ENCODE assay signal across 8 cellular contexts in genomic region chr10:18400201-18400910, GRCh38.
A peak's percentile ranks its signal among the peaks of the same experiment; 100 is the strongest.
DNase-seq lines count a peak whose midpoint lies in the region; ATAC-seq and TF ChIP-seq lines count a peak whose summit lies in the region.

No MANE protein-coding gene starts in this region.

- peak; percentile 68 for ATAC-seq in GM18498 (IDR thresholded peaks at IDR 0.05; ENCODE audit: unreplicated experiment)
- ATAC-seq in GM21786 (IDR thresholded peaks at IDR 0.05; ENCODE audit: unreplicated experiment): peak; percentile 62

- DNase-seq in NCI-H82 (lab: John Stamatoyannopoulos, UW): peak; percentile 90
- DNase-seq in erythroblast (lab: John Stamatoyannopoulos, UW): peak; percentile 11 to 20
- DNase-seq in putamen (ENCODE audit: low spot score): peak; percentile 20
- no peak for DNase-seq in dedifferentiated amniotic fluid mesenchymal stem cell (ENCODE audit: extremely low spot score)
- no peak for DNase-seq in AG08396 (ENCODE audit: low spot score)
- DNase-seq in T-helper 9 cell: no peak

- no peak for TF ChIP-seq POLR2A in erythroblast (IDR thresholded peaks at IDR 0.05; ENCODE audit: low read length)

Comparison
In these comparisons a context has a peak if more than half of its experiments do, and no peak if none do; other contexts are left out.
1. DNase-seq: peak in NCI-H82 (single experiment), erythroblast (2 of 2) and putamen (single experiment); none in dedifferentiated amniotic fluid mesenchymal stem cell (single experiment), AG08396 (single experiment) and T-helper 9 cell (single experiment).